ENCODE assay signal across 28 cellular contexts in the genomic region with DNA sequence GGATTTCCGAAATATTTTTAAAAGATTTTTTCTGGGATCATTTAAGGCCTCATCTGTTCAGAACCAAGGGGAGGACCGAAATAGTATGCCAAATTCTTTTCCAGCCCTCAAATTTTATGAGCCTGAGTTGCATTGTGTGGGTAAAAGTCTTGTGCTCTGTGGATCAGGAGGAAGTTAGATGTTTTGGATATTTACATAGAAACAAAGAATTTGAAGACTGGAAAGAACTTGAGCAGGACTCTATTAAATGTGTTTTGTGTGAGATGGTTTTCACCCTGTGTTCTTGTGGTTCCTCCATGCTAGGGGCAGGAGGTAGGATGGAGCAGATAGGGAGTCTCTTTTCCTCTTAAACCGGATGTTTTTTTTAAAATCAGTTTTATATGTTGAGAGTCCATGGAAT.
DNase-seq lines count a peak whose midpoint lies in the region; ATAC-seq, FAIRE-seq and TF ChIP-seq lines count a peak whose summit lies in the region.
"Had no signal": no experiment of that assay in that cellular context is flagged by ENCODE, and none has a peak within 500 bp of the region (broad histone marks: within the 10 kb centered on the region; RNA-seq: fewer than 3 reads in every experiment).

No MANE protein-coding gene starts in this region.

- H3K4me2 ChIP-seq in H9 (ENCODE audit: insufficient read depth, insufficient read length, low read length) = no peak overlapping the region

- ATAC-seq in stimulated activated naive CD8-positive, alpha-beta T cell treated with anti-CD3 and anti-CD28 coated beads, Interleukin-15, amount 100 ng/mL, for 72 hours = no peak
- ATAC-seq: activated CD8-positive, alpha-beta T cell treated with anti-CD3 and anti-CD28 coated beads, Interleukin-2, amount 10 ng/mL, durations not matched to agents 7 days and 5 days; activated naive CD8-positive, alpha-beta T cell treated with anti-CD3 and anti-CD28 coated beads, Interleukin-2, amount 50 U/mL, for 24 hours; effector memory CD8-positive, alpha-beta T cell; heart left ventricle; K562; Panc1; sciatic nerve had no signal

- in situ Hi-C loops in brain microvascular endothelial cell (cut with HindIII; ENCODE audit: low pct_ligation_motif_present, low sequenced_read_pairs) = no loop called here

- CTCF ChIA-PET in AG04449 (lab: Yijun Ruan, JAX) = no interaction called here

- H4K5ac ChIP-seq in H9 (ENCODE audit: insufficient read length, low read depth, low read length) = no peak overlapping the region

- H2BK5ac ChIP-seq in H9 (ENCODE audit: insufficient read length, low read length) = no peak overlapping the region

- no peak overlapping the region for H2AFZ ChIP-seq in H9 (ENCODE audit: low read length)

- no peak for FAIRE-seq in frontal cortex (lab: Jason Lieb, UNC)
- FAIRE-seq: colon, K562, TTC549 had no signal

- H3K14ac ChIP-seq in H9 (ENCODE audit: insufficient read depth, low read length) = no peak overlapping the region

- no peaks in the 10 kb centered on the region for H4K20me1 ChIP-seq in H9 (ENCODE audit: control insufficient read depth, insufficient read depth, insufficient read length)

- DNase-seq in AG04449 (ENCODE audit: low read depth, low spot score) (peak; percentile 64), H9 (no peak), brain microvascular endothelial cell (no peak), left kidney (ENCODE audit: low read depth, low spot score) (peak; percentile 15), frontal cortex (ENCODE audit: low spot score in 2 of 2) (no peak), COLO829 (ENCODE audit: low spot score) (no peak), globus pallidus (ENCODE audit: low spot score) (no peak)
- no peak for DNase-seq in stimulated activated naive CD8-positive, alpha-beta T cell treated with anti-CD3 and anti-CD28 coated beads, Interleukin-15, amount 100 ng/mL, for 72 hours
- DNase-seq: activated CD4-positive, alpha-beta T cell treated with anti-CD3 and anti-CD28 coated beads for 1 hour; activated CD8-positive, alpha-beta T cell treated with anti-CD3 and anti-CD28 coated beads, Interleukin-2, amount 10 ng/mL, durations not matched to agents 7 days and 5 days; activated gamma-delta T cell treated with Interleukin-2 at 50 U/mL for 16 hours; activated naive CD8-positive, alpha-beta T cell treated with anti-CD3 and anti-CD28 coated beads, Interleukin-2, amount 50 U/mL, for 24 hours; C1 segment of cervical spinal cord; effector memory CD8-positive, alpha-beta T cell; heart left ventricle; MM.1S; NCI-H1417; NK-92 treated with Interleukin-12 subunit alpha and Interleukin-12 subunit beta, amount 100 ng/mL, for 24 hours; SJCRH30; stomach; T-helper 1 cell had no signal

- H3K36me3 ChIP-seq in brain microvascular endothelial cell (replicated peaks) = no peaks in the 10 kb centered on the region
- H3K36me3 ChIP-seq: SJCRH30, stomach had no signal

- no peak overlapping the region for H3T11ph ChIP-seq in H9 (ENCODE audit: low read length)

- H3K27me3 Mint-ChIP-seq in H9 (ENCODE audit: low read depth) = no peaks in the 10 kb centered on the region
- H3K27me3 Mint-ChIP-seq in stimulated activated naive CD8-positive, alpha-beta T cell treated with anti-CD3 and anti-CD28 coated beads, Interleukin-15, amount 100 ng/mL, for 72 hours = no peaks in the 10 kb centered on the region
- H3K27me3 Mint-ChIP-seq: activated naive CD8-positive, alpha-beta T cell treated with anti-CD3 and anti-CD28 coated beads, Interleukin-2, amount 50 U/mL, for 24 hours had no signal

- no peak overlapping the region for H2BK120ac ChIP-seq in H9 (ENCODE audit: low read depth, low read length, poor library complexity, severe bottlenecking)

- peaks cover 0 to 7% of the 10 kb centered on the region in 2 experiments; a peak in 1 of 4 replicates for H3K4me1 Mint-ChIP-seq in H9
- no peaks in the 10 kb centered on the region for H3K4me1 Mint-ChIP-seq in stimulated activated naive CD8-positive, alpha-beta T cell treated with anti-CD3 and anti-CD28 coated beads, Interleukin-15, amount 100 ng/mL, for 72 hours
- H3K4me1 Mint-ChIP-seq: activated naive CD8-positive, alpha-beta T cell treated with anti-CD3 and anti-CD28 coated beads, Interleukin-2, amount 50 U/mL, for 24 hours; neural crest cell had no signal

- no peak overlapping the region for H4K8ac ChIP-seq in H9 (replicated peaks; ENCODE audit: insufficient read length, low read depth, low read length)

- no peaks in the 10 kb centered on the region for H3K79me2 ChIP-seq in H9 (ENCODE audit: insufficient read depth, low read length)

- no peaks in the 10 kb centered on the region for H3K9me3 ChIP-seq in H9 (ENCODE audit: control insufficient read depth, low read depth, low read length)
- H3K9me3 ChIP-seq: heart left ventricle, stomach had no signal

- H3K18ac ChIP-seq in H9 (ENCODE audit: insufficient read length, low read depth, low read length) = no peak overlapping the region

- H3K27ac ChIP-seq in H9 (ENCODE audit: insufficient read length, low read depth, low read length) (no peak overlapping the region), brain microvascular endothelial cell (peak overlapping the region; percentile 33)
- H3K27ac ChIP-seq: SJCRH30, stomach had no signal

- H2BK15ac ChIP-seq in H9 (ENCODE audit: low read depth, low read length) = no peak overlapping the region

- H3K27me3 ChIP-seq in H9 (ENCODE audit: insufficient read depth, low read length) = no peaks in the 10 kb centered on the region
- no peaks in the 10 kb centered on the region for H3K27me3 ChIP-seq in brain microvascular endothelial cell (replicated peaks)
- H3K27me3 ChIP-seq: heart left ventricle, SJCRH30, stomach, tibial nerve had no signal

- H3K4ac ChIP-seq in H9 (ENCODE audit: low read depth, low read length) = no peak overlapping the region

- H3K4me3 Mint-ChIP-seq in H9 = no peak overlapping the region
- H3K4me3 Mint-ChIP-seq in stimulated activated naive CD8-positive, alpha-beta T cell treated with anti-CD3 and anti-CD28 coated beads, Interleukin-15, amount 100 ng/mL, for 72 hours = no peak overlapping the region
- H3K4me3 Mint-ChIP-seq: activated CD8-positive, alpha-beta T cell treated with anti-CD3 and anti-CD28 coated beads, Interleukin-2, amount 10 ng/mL, durations not matched to agents 7 days and 5 days; activated naive CD8-positive, alpha-beta T cell treated with anti-CD3 and anti-CD28 coated beads, Interleukin-2, amount 50 U/mL, for 24 hours; effector memory CD8-positive, alpha-beta T cell; neural crest cell had no signal

- H3K79me1 ChIP-seq in H9 (ENCODE audit: insufficient read depth, low read depth, low read length, poor library complexity, severe bottlenecking) = no peaks in the 10 kb centered on the region

- H2BK20ac ChIP-seq in H9 (ENCODE audit: low read depth, low read length, poor library complexity, severe bottlenecking) = no peak overlapping the region

- H3K23ac ChIP-seq in H9 (ENCODE audit: insufficient read length, low read depth, low read length) = no peak overlapping the region

- POLR2A ChIA-PET in AG04449 (lab: Yijun Ruan, JAX) = no interaction called here

- TF ChIP-seq CTCF in AG04449 (IDR thresholded peaks at IDR 0.05; ENCODE audit: insufficient read depth, low read length, missing control alignments) (no peak), H9 (conservative IDR thresholded peaks at IDR 0.05) (no peak), brain microvascular endothelial cell (IDR thresholded peaks at IDR 0.05; ENCODE audit: low read depth, low read length, missing control alignments) (no peak)

- H4K91ac ChIP-seq in H9 (ENCODE audit: insufficient read length, low read depth, low read length) = no peak overlapping the region

- H3K9ac ChIP-seq in H9 (ENCODE audit: extremely low read depth, insufficient read length, low read length) = no peak overlapping the region

- no peaks in the 10 kb centered on the region for H3K23me2 ChIP-seq in H9 (ENCODE audit: insufficient read length, low read depth, low read length, poor library complexity, severe bottlenecking)

- no CpG with 5 or more reads among the region's 3 CpGs for WGBS in H9 (ENCODE audit: extremely low coverage, insufficient read length, low lambda C conversion rate)

- H2BK12ac ChIP-seq in H9 (ENCODE audit: insufficient read length, low read depth, low read length) = no peak overlapping the region

- H3K9me3 Mint-ChIP-seq in H9 = peaks cover 0 to 3% of the 10 kb centered on the region in 2 experiments; a peak in 1 of 5 replicates
- H3K9me3 Mint-ChIP-seq in stimulated activated naive CD8-positive, alpha-beta T cell treated with anti-CD3 and anti-CD28 coated beads, Interleukin-15, amount 100 ng/mL, for 72 hours = no peaks in the 10 kb centered on the region
- H3K9me3 Mint-ChIP-seq: activated naive CD8-positive, alpha-beta T cell treated with anti-CD3 and anti-CD28 coated beads, Interleukin-2, amount 50 U/mL, for 24 hours; effector memory CD8-positive, alpha-beta T cell; neural crest cell had no signal

- peak overlapping the region in 2 of 3 experiments; percentile 13 to 84; a peak in 2 of 7 replicates for H3K27ac Mint-ChIP-seq in H9
- H3K27ac Mint-ChIP-seq in stimulated activated naive CD8-positive, alpha-beta T cell treated with anti-CD3 and anti-CD28 coated beads, Interleukin-15, amount 100 ng/mL, for 72 hours = no peak overlapping the region
- H3K27ac Mint-ChIP-seq: activated CD8-positive, alpha-beta T cell treated with anti-CD3 and anti-CD28 coated beads, Interleukin-2, amount 10 ng/mL, durations not matched to agents 7 days and 5 days; activated naive CD8-positive, alpha-beta T cell treated with anti-CD3 and anti-CD28 coated beads, Interleukin-2, amount 50 U/mL, for 24 hours; effector memory CD8-positive, alpha-beta T cell had no signal

- H2AK5ac ChIP-seq in H9 (ENCODE audit: insufficient read length, low read length) = no peak overlapping the region

- no peaks in the 10 kb centered on the region for H3K36me3 Mint-ChIP-seq in H9 (ENCODE audit: insufficient read depth in 1 of 3, low read depth in 3 of 3)

- H3K4me1 ChIP-seq in H9 (ENCODE audit: insufficient read depth, low read length) = no peaks in the 10 kb centered on the region; the same call in 1 of the 2 replicates
- H3K4me1 ChIP-seq: SJCRH30 had no signal

- H3K4me3 ChIP-seq in AG04449 (ENCODE audit: low read depth, low read length) = no peak overlapping the region
- H3K4me3 ChIP-seq in brain microvascular endothelial cell (ENCODE audit: low read depth, low read length) = no peak overlapping the region
- H3K4me3 ChIP-seq: heart left ventricle, K562, SJCRH30, stomach, tibial nerve had no signal

- H3K56ac ChIP-seq in H9 (ENCODE audit: insufficient read length, low read depth, low read length) = no peak overlapping the region

Comparison
In these comparisons a context has a peak if more than half of its experiments do, and no peak if none do; other contexts are left out.
1. DNase-seq: peak in AG04449 (single experiment) and left kidney (single experiment); none in H9 (single experiment), brain microvascular endothelial cell (single experiment), frontal cortex (0 of 2), COLO829 (single experiment), globus pallidus (single experiment) and stimulated activated naive CD8-positive, alpha-beta T cell treated with anti-CD3 and anti-CD28 coated beads, Interleukin-15, amount 100 ng/mL, for 72 hours (0 of 2).
2. H3K27ac Mint-ChIP-seq: peak in H9 (2 of 3); none in stimulated activated naive CD8-positive, alpha-beta T cell treated with anti-CD3 and anti-CD28 coated beads, Interleukin-15, amount 100 ng/mL, for 72 hours (0 of 2).